ENCODE assay signal across 16 cellular contexts in the genomic region with DNA sequence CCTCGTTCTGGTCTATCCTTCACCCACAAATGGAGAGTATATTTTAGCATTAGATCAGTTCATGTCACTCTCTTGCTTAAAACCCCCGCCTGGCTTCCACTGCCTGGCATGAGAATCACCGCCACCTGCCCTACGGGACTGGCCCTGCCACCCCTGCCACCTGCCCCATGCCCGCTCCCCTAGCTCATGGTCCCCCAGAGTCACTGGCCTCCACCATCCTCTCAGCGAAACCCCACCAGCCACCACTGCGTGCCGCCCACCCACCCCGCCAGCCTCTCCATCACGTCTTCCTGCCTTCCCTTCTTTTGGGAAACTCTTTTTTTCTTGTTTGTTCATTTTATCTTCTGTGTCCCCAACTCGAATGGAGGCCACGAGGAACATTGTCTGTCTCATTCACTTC. TPM values are rescaled to one million over a fixed set of nuclear protein-coding genes. Genes with fewer than 3 reads are reported as not detected.
DNase-seq lines count a peak whose midpoint lies in the region; ATAC-seq lines count a peak whose summit lies in the region.
"Had no signal": no experiment of that assay in that cellular context is flagged by ENCODE, and none has a peak within 500 bp of the region (broad histone marks: within the 10 kb centered on the region; RNA-seq: fewer than 3 reads in every experiment).

No MANE protein-coding gene starts in this region.

- DNase-seq in activated naive CD8-positive, alpha-beta T cell treated with anti-CD3 and anti-CD28 coated beads, Interleukin-2, amount 50 U/mL, for 24 hours: no peak
- DNase-seq in T-helper 17 cell: no peak
- no peak for DNase-seq in immature natural killer cell
- no peak for DNase-seq in natural killer cell treated with Interleukin-12 subunit alpha and Interleukin-12 subunit beta and Interleukin-15 and Interleukin-18, amount 100 ng/mL, for 72 hours (ENCODE audit: low spot score)
- no peak for DNase-seq in HK-2 (ENCODE audit: unreplicated experiment)
- DNase-seq in SJCRH30: no peak
- DNase-seq: ACHN; CD8-positive, alpha-beta T cell; DMS53; GF-D8; GM23248 had no signal

- H3K9me3 ChIP-seq in T-helper 17 cell (ENCODE audit: control insufficient read depth, low read length, poor library complexity, severe bottlenecking) (no peaks in the 10 kb centered on the region), SJCRH30 (replicated peaks) (no peaks in the 10 kb centered on the region)

- H3K27ac ChIP-seq in SJCRH30: no peak overlapping the region
- H3K27ac ChIP-seq: GM23248 had no signal

- H3K4me3 ChIP-seq in SJCRH30: no peak overlapping the region
- H3K4me3 ChIP-seq: GM23248 had no signal

- no peaks in the 10 kb centered on the region for H3K4me1 ChIP-seq in SJCRH30

- no peak for ATAC-seq in activated naive CD8-positive, alpha-beta T cell treated with anti-CD3 and anti-CD28 coated beads, Interleukin-2, amount 50 U/mL, for 24 hours
- no peak for ATAC-seq in T-helper 17 cell
- ATAC-seq in stimulated activated memory B cell treated with anti-CD40 and anti-IgM and Interleukin-4, amounts not matched to agents 10 μg/mL and 1 μg/mL and 100 μg/mL, for 72 hours: no peak
- ATAC-seq in natural killer cell treated with Interleukin-12 subunit alpha and Interleukin-12 subunit beta and Interleukin-15 and Interleukin-18, amount 100 ng/mL, for 72 hours: no peak
- ATAC-seq: CD8-positive, alpha-beta T cell had no signal

- peaks cover 6% of the 10 kb centered on the region; the same call in 1 of the 2 replicates for H3K27me3 ChIP-seq in SJCRH30

- H3K27ac Mint-ChIP-seq in activated naive CD8-positive, alpha-beta T cell: no peak overlapping the region
- no peak overlapping the region for H3K27ac Mint-ChIP-seq in activated naive CD8-positive, alpha-beta T cell treated with anti-CD3 and anti-CD28 coated beads, Interleukin-2, amount 50 U/mL, for 24 hours
- H3K27ac Mint-ChIP-seq in T-helper 17 cell: peak overlapping the region; percentile 37
- H3K27ac Mint-ChIP-seq in immature natural killer cell: no peak overlapping the region
- peak overlapping the region; percentile 86 for H3K27ac Mint-ChIP-seq in stimulated activated memory B cell treated with anti-CD40 and anti-IgM and Interleukin-4, amounts not matched to agents 10 μg/mL and 1 μg/mL and 100 μg/mL, for 72 hours
- H3K27ac Mint-ChIP-seq in natural killer cell treated with Interleukin-12 subunit alpha and Interleukin-12 subunit beta and Interleukin-15 and Interleukin-18, amount 100 ng/mL, for 72 hours: peak overlapping the region in 1 of 2 donors; percentile 73
- H3K27ac Mint-ChIP-seq: CD8-positive, alpha-beta T cell had no signal

- H3K36me3 ChIP-seq in SJCRH30: no peaks in the 10 kb centered on the region

- peaks cover 22% of the 10 kb centered on the region for H3K4me1 Mint-ChIP-seq in activated naive CD8-positive, alpha-beta T cell (ENCODE audit: low read depth)
- peaks cover 9% of the 10 kb centered on the region for H3K4me1 Mint-ChIP-seq in activated naive CD8-positive, alpha-beta T cell treated with anti-CD3 and anti-CD28 coated beads, Interleukin-2, amount 50 U/mL, for 24 hours
- H3K4me1 Mint-ChIP-seq in T-helper 17 cell (peaks cover 23% of the 10 kb centered on the region), immature natural killer cell (peaks cover 32 to 44% of the 10 kb centered on the region in 2 donors)
- peaks cover 51% of the 10 kb centered on the region for H3K4me1 Mint-ChIP-seq in stimulated activated memory B cell treated with anti-CD40 and anti-IgM and Interleukin-4, amounts not matched to agents 10 μg/mL and 1 μg/mL and 100 μg/mL, for 72 hours
- H3K4me1 Mint-ChIP-seq in natural killer cell treated with Interleukin-12 subunit alpha and Interleukin-12 subunit beta and Interleukin-15 and Interleukin-18, amount 100 ng/mL, for 72 hours (ENCODE audit: low read depth in 2 of 2): peaks cover 15 to 25% of the 10 kb centered on the region in 2 donors

- H3K27me3 Mint-ChIP-seq in activated naive CD8-positive, alpha-beta T cell: no peaks in the 10 kb centered on the region
- no peaks in the 10 kb centered on the region for H3K27me3 Mint-ChIP-seq in activated naive CD8-positive, alpha-beta T cell treated with anti-CD3 and anti-CD28 coated beads, Interleukin-2, amount 50 U/mL, for 24 hours
- no peaks in the 10 kb centered on the region for H3K27me3 Mint-ChIP-seq in T-helper 17 cell
- H3K27me3 Mint-ChIP-seq in immature natural killer cell (ENCODE audit: low read depth in 3 of 3): peaks cover 4 to 5% (median 5%) of the 10 kb centered on the region in 3 donors
- no peaks in the 10 kb centered on the region for H3K27me3 Mint-ChIP-seq in stimulated activated memory B cell treated with anti-CD40 and anti-IgM and Interleukin-4, amounts not matched to agents 10 μg/mL and 1 μg/mL and 100 μg/mL, for 72 hours
- H3K27me3 Mint-ChIP-seq in natural killer cell treated with Interleukin-12 subunit alpha and Interleukin-12 subunit beta and Interleukin-15 and Interleukin-18, amount 100 ng/mL, for 72 hours: no peaks in the 10 kb centered on the region

- peak overlapping the region; percentile 46 for H3K4me3 Mint-ChIP-seq in activated naive CD8-positive, alpha-beta T cell
- H3K4me3 Mint-ChIP-seq in activated naive CD8-positive, alpha-beta T cell treated with anti-CD3 and anti-CD28 coated beads, Interleukin-2, amount 50 U/mL, for 24 hours: no peak overlapping the region
- H3K4me3 Mint-ChIP-seq in T-helper 17 cell (no peak overlapping the region), immature natural killer cell (peak overlapping the region in 3 of 5 donors; percentile 4 to 49 (median 39))
- H3K4me3 Mint-ChIP-seq in stimulated activated memory B cell treated with anti-CD40 and anti-IgM and Interleukin-4, amounts not matched to agents 10 μg/mL and 1 μg/mL and 100 μg/mL, for 72 hours: no peak overlapping the region
- H3K4me3 Mint-ChIP-seq in natural killer cell treated with Interleukin-12 subunit alpha and Interleukin-12 subunit beta and Interleukin-15 and Interleukin-18, amount 100 ng/mL, for 72 hours: no peak overlapping the region
- H3K4me3 Mint-ChIP-seq: CD14-positive monocyte; CD8-positive, alpha-beta T cell had no signal

- no peaks in the 10 kb centered on the region for H3K9me3 Mint-ChIP-seq in activated naive CD8-positive, alpha-beta T cell (ENCODE audit: low read depth)
- no peaks in the 10 kb centered on the region for H3K9me3 Mint-ChIP-seq in activated naive CD8-positive, alpha-beta T cell treated with anti-CD3 and anti-CD28 coated beads, Interleukin-2, amount 50 U/mL, for 24 hours
- no peaks in the 10 kb centered on the region for H3K9me3 Mint-ChIP-seq in immature natural killer cell
- H3K9me3 Mint-ChIP-seq in stimulated activated memory B cell treated with anti-CD40 and anti-IgM and Interleukin-4, amounts not matched to agents 10 μg/mL and 1 μg/mL and 100 μg/mL, for 72 hours: no peaks in the 10 kb centered on the region
- no peaks in the 10 kb centered on the region for H3K9me3 Mint-ChIP-seq in natural killer cell treated with Interleukin-12 subunit alpha and Interleukin-12 subunit beta and Interleukin-15 and Interleukin-18, amount 100 ng/mL, for 72 hours
- H3K9me3 Mint-ChIP-seq: CD8-positive, alpha-beta T cell had no signal

- H3K36me3 Mint-ChIP-seq in activated naive CD8-positive, alpha-beta T cell: no peaks in the 10 kb centered on the region
- no peaks in the 10 kb centered on the region for H3K36me3 Mint-ChIP-seq in activated naive CD8-positive, alpha-beta T cell treated with anti-CD3 and anti-CD28 coated beads, Interleukin-2, amount 50 U/mL, for 24 hours (ENCODE audit: low read depth)
- H3K36me3 Mint-ChIP-seq in T-helper 17 cell (ENCODE audit: low read depth) (peaks cover 2% of the 10 kb centered on the region), immature natural killer cell (no peaks in the 10 kb centered on the region)
- H3K36me3 Mint-ChIP-seq in stimulated activated memory B cell treated with anti-CD40 and anti-IgM and Interleukin-4, amounts not matched to agents 10 μg/mL and 1 μg/mL and 100 μg/mL, for 72 hours: peaks cover 10% of the 10 kb centered on the region
- no peaks in the 10 kb centered on the region for H3K36me3 Mint-ChIP-seq in natural killer cell treated with Interleukin-12 subunit alpha and Interleukin-12 subunit beta and Interleukin-15 and Interleukin-18, amount 100 ng/mL, for 72 hours
- H3K36me3 Mint-ChIP-seq: CD8-positive, alpha-beta T cell had no signal

RNA-seq across cellular contexts. Expression of gene ENPP7, which starts 1.0 kb away (rescaled TPM):
- not detected for total RNA-seq in T-helper 17 cell
- polyA plus RNA-seq in immature natural killer cell: under 1 TPM in 2 of 3 donors, not detected in 1; 0.16 to 0.22 TPM
- total RNA-seq in natural killer cell treated with Interleukin-12 subunit alpha and Interleukin-12 subunit beta and Interleukin-15 and Interleukin-18, amount 100 ng/mL, for 72 hours: under 1 TPM in 1 of 2 donors, not detected in 1; 0.14 TPM
- not detected in 2 replicates for total RNA-seq in SJCRH30 (2014; rRNA removed; shearing (Covaris generic))
- total RNA-seq: A172, GM23248, HT1080 had no signal
- polyA plus RNA-seq: CD14-positive monocyte, GM23248 had no signal

RNA-seq across cellular contexts. Expression of gene CBX2, which starts 48.2 kb away (rescaled TPM):
- under 1 TPM in 1 of 2 donors, not detected in 1; 0.18 TPM for total RNA-seq in T-helper 17 cell
- under 1 TPM in 1 of 3 donors, not detected in 2; 0.33 TPM for polyA plus RNA-seq in immature natural killer cell
- 1 to 10 TPM in 1 of 2 donors, under 1 TPM in 1; 0.95 to 2.1 TPM for total RNA-seq in natural killer cell treated with Interleukin-12 subunit alpha and Interleukin-12 subunit beta and Interleukin-15 and Interleukin-18, amount 100 ng/mL, for 72 hours
- 88.0 and 90.0 TPM in 2 replicates for total RNA-seq in SJCRH30 (2014; rRNA removed; shearing (Covaris generic))

Comparison
In these comparisons a context has a peak if more than half of its experiments do, and no peak if none do; other contexts are left out.
1. H3K4me3 Mint-ChIP-seq: peak in activated naive CD8-positive, alpha-beta T cell (single experiment) and immature natural killer cell (3 of 5); none in activated naive CD8-positive, alpha-beta T cell treated with anti-CD3 and anti-CD28 coated beads, Interleukin-2, amount 50 U/mL, for 24 hours (single experiment), T-helper 17 cell (single experiment), stimulated activated memory B cell treated with anti-CD40 and anti-IgM and Interleukin-4, amounts not matched to agents 10 μg/mL and 1 μg/mL and 100 μg/mL, for 72 hours (single experiment) and natural killer cell treated with Interleukin-12 subunit alpha and Interleukin-12 subunit beta and Interleukin-15 and Interleukin-18, amount 100 ng/mL, for 72 hours (single experiment).
2. H3K27ac Mint-ChIP-seq: peak in T-helper 17 cell (single experiment) and stimulated activated memory B cell treated with anti-CD40 and anti-IgM and Interleukin-4, amounts not matched to agents 10 μg/mL and 1 μg/mL and 100 μg/mL, for 72 hours (single experiment); none in activated naive CD8-positive, alpha-beta T cell (single experiment), activated naive CD8-positive, alpha-beta T cell treated with anti-CD3 and anti-CD28 coated beads, Interleukin-2, amount 50 U/mL, for 24 hours (single experiment) and immature natural killer cell (0 of 6).
3. RNA of gene CBX2, which starts 48.2 kb away (total RNA-seq): 88.0 to 90.0 TPM in SJCRH30; 0.95 to 2.1 TPM in natural killer cell treated with Interleukin-12 subunit alpha and Interleukin-12 subunit beta and Interleukin-15 and Interleukin-18, amount 100 ng/mL, for 72 hours and 0.18 TPM in T-helper 17 cell; every median in the first group is over 10 times any median in the second.